9 cellular contexts compared by ENCODE assay signal in genomic region chr10:79250259-79250658, GRCh38.
DNase-seq lines count a peak whose midpoint lies in the region; ATAC-seq and TF ChIP-seq lines count a peak whose summit lies in the region.
"Had no signal": no experiment of that assay in that cellular context is flagged by ENCODE, and none has a peak within 500 bp of the region (broad histone marks: within the 10 kb centered on the region; RNA-seq: fewer than 3 reads in every experiment).

No MANE protein-coding gene starts in this region.

- no peaks in the 10 kb centered on the region for H3K27me3 Mint-ChIP-seq in activated T-helper 17 cell treated with anti-CD3 and anti-CD28 coated beads, Interleukin-2, amount 50 U/mL, for 72 hours

- peaks cover 31% of the 10 kb centered on the region for H3K4me1 Mint-ChIP-seq in activated T-helper 17 cell treated with anti-CD3 and anti-CD28 coated beads, Interleukin-2, amount 50 U/mL, for 72 hours

- H3K4me1 ChIP-seq in sigmoid colon, result peaks cover 0 to 97% (median 82%) of the 10 kb centered on the region in 4 donors

- no peak for TF ChIP-seq POLR2A in sigmoid colon (IDR thresholded peaks at IDR 0.05)

- H3K9me3 ChIP-seq in sigmoid colon, result no peaks in the 10 kb centered on the region

- DNase-seq in sigmoid colon (no peak), cortex of kidney (lab: John Stamatoyannopoulos, UW) (no peak), SHP77 (lab: John Stamatoyannopoulos, UW) (no peak)
- no peak for DNase-seq in NK-92 treated with Interleukin-12 subunit alpha and Interleukin-12 subunit beta, amount 100 ng/mL, for 24 hours (lab: John Stamatoyannopoulos, UW)
- DNase-seq: IMR-90 had no signal

- H3K36me3 Mint-ChIP-seq in activated T-helper 17 cell treated with anti-CD3 and anti-CD28 coated beads, Interleukin-2, amount 50 U/mL, for 72 hours (ENCODE audit: low read depth), result peaks cover 11% of the 10 kb centered on the region

- no peaks in the 10 kb centered on the region for H3K9me3 Mint-ChIP-seq in activated T-helper 17 cell treated with anti-CD3 and anti-CD28 coated beads, Interleukin-2, amount 50 U/mL, for 72 hours

- H3K4me3 Mint-ChIP-seq in activated T-helper 17 cell treated with anti-CD3 and anti-CD28 coated beads, Interleukin-2, amount 50 U/mL, for 72 hours, result peak overlapping the region; percentile 80

- peak; percentile 30 for ATAC-seq in GM18909 (IDR thresholded peaks at IDR 0.05; ENCODE audit: poor library complexity, unreplicated experiment)
- ATAC-seq in HG03108 (IDR thresholded peaks at IDR 0.05; ENCODE audit: unreplicated experiment), result peak; percentile 29
- no peak for ATAC-seq in activated T-helper 17 cell treated with anti-CD3 and anti-CD28 coated beads, Interleukin-2, amount 50 U/mL, for 72 hours (replicated peaks)
- no peak for ATAC-seq in SK-N-SH treated with all-trans-retinoic acid at 6 μM for 48 hours

- H3K27ac ChIP-seq in sigmoid colon, result peak overlapping the region; percentile 22 to 98 (median 94)

- H3K36me3 ChIP-seq in sigmoid colon, result no peaks in the 10 kb centered on the region

- H3K27me3 ChIP-seq in sigmoid colon, result no peaks in the 10 kb centered on the region

- intact Hi-C loops in sigmoid colon (cut with DNase I), result no loop called here

- TF ChIP-seq CTCF in sigmoid colon (IDR thresholded peaks at IDR 0.05), result no peak

- H3K27ac Mint-ChIP-seq in activated T-helper 17 cell treated with anti-CD3 and anti-CD28 coated beads, Interleukin-2, amount 50 U/mL, for 72 hours, result peak overlapping the region; percentile 69

- no peak for TF ChIP-seq EP300 in sigmoid colon (IDR thresholded peaks at IDR 0.05)

- H3K4me3 ChIP-seq in sigmoid colon, result no peak overlapping the region

- 56 to 82% methylated on average over 5 of the region's 5 CpGs for WGBS in sigmoid colon, 2 donors

TF ChIP-seq in SK-N-SH treated with all-trans-retinoic acid at 6 μM for 48 hours, 23 proteins besides CTCF, POLR2A, EP300 and RAD21:
- TF ChIP-seq ZFP30 (CRISPR knock-in tag; IDR thresholded peaks at IDR 0.05) (no peak), SNAI2 (CRISPR knock-in tag; IDR thresholded peaks at IDR 0.05) (no peak), PPARA (CRISPR knock-in tag; IDR thresholded peaks at IDR 0.05; ENCODE audit: borderline replicate concordance) (no peak), ZNF8 (CRISPR knock-in tag; IDR thresholded peaks at IDR 0.05) (no peak), TCF4 (CRISPR knock-in tag; IDR thresholded peaks at IDR 0.05; ENCODE audit: borderline replicate concordance) (no peak), ISL1 (CRISPR knock-in tag; IDR thresholded peaks at IDR 0.05) (no peak), TOX (CRISPR knock-in tag; IDR thresholded peaks at IDR 0.05; ENCODE audit: borderline replicate concordance) (no peak), GLIS3 (CRISPR knock-in tag; IDR thresholded peaks at IDR 0.05) (no peak)
- TF ChIP-seq, protein P1, sequence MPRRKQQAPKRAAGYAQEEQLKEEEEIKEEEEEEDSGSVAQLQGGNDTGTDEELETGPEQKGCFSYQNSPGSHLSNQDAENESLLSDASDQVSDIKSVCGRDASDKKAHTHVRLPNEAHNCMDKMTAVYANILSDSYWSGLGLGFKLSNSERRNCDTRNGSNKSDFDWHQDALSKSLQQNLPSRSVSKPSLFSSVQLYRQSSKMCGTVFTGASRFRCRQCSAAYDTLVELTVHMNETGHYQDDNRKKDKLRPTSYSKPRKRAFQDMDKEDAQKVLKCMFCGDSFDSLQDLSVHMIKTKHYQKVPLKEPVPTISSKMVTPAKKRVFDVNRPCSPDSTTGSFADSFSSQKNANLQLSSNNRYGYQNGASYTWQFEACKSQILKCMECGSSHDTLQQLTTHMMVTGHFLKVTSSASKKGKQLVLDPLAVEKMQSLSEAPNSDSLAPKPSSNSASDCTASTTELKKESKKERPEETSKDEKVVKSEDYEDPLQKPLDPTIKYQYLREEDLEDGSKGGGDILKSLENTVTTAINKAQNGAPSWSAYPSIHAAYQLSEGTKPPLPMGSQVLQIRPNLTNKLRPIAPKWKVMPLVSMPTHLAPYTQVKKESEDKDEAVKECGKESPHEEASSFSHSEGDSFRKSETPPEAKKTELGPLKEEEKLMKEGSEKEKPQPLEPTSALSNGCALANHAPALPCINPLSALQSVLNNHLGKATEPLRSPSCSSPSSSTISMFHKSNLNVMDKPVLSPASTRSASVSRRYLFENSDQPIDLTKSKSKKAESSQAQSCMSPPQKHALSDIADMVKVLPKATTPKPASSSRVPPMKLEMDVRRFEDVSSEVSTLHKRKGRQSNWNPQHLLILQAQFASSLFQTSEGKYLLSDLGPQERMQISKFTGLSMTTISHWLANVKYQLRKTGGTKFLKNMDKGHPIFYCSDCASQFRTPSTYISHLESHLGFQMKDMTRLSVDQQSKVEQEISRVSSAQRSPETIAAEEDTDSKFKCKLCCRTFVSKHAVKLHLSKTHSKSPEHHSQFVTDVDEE (CRISPR knock-in tag; IDR thresholded peaks at IDR 0.05), result no peak
TF ChIP-seq in SK-N-SH treated with all-trans-retinoic acid at 6 μM for 48 hours: peak in this region for 0.

Comparison
In these comparisons a context has a peak if more than half of its experiments do, and no peak if none do; other contexts are left out.
1. ATAC-seq: peak in GM18909 (single experiment) and HG03108 (single experiment); none in activated T-helper 17 cell treated with anti-CD3 and anti-CD28 coated beads, Interleukin-2, amount 50 U/mL, for 72 hours (single experiment) and SK-N-SH treated with all-trans-retinoic acid at 6 μM for 48 hours (single experiment).